ENCODE assay signal across 31 cellular contexts in genomic region chr6:161305860-161306259, GRCh38.
"Had no signal": no experiment of that assay in that cellular context is flagged by ENCODE, and none has a peak within 500 bp of the region (broad histone marks: within the 10 kb centered on the region; RNA-seq: fewer than 3 reads in every experiment).

No MANE protein-coding gene starts in this region.

- H3K4me1 Mint-ChIP-seq: activated CD4-positive, alpha-beta T cell treated with anti-CD3 and anti-CD28 coated beads for 36 hours; activated CD4-positive, alpha-beta T cell treated with anti-CD3 and anti-CD28 coated beads, Interleukin-2, amount 10 ng/mL, durations not matched to agents 24 days and 14 days; activated naive CD4-positive, alpha-beta T cell treated with anti-CD3 and anti-CD28 coated beads, Interleukin-2, amount 50 U/mL, for 24 hours; activated naive CD8-positive, alpha-beta T cell treated with anti-CD3 and anti-CD28 coated beads for 36 hours; activated naive CD8-positive, alpha-beta T cell treated with anti-CD3 and anti-CD28 coated beads, Interleukin-2, amount 50 U/mL, for 24 hours had no signal

- DNase-seq: activated CD4-positive, alpha-beta memory T cell treated with anti-CD3 and anti-CD28 coated beads for 36 hours; activated CD4-positive, alpha-beta T cell treated with anti-CD3 and anti-CD28 coated beads for 36 hours; activated CD4-positive, alpha-beta T cell treated with anti-CD3 and anti-CD28 coated beads, Interleukin-2, amount 10 ng/mL, durations not matched to agents 24 days and 14 days; activated CD4-positive, CD25-positive, alpha-beta regulatory T cell; activated CD4-positive, CD25-positive, alpha-beta regulatory T cell treated with anti-CD3 and anti-CD28 coated beads, Interleukin-2, amount 50 U/mL, for 72 hours; activated CD8-positive, alpha-beta memory T cell treated with anti-CD3 and anti-CD28 coated beads, Interleukin-2, amount 10 ng/mL, durations not matched to agents 7 days and 5 days; activated CD8-positive, alpha-beta memory T cell treated with anti-CD3 and anti-CD28 coated beads, Interleukin-2, amount 50 U/mL, for 4 hours; activated CD8-positive, alpha-beta T cell treated with anti-CD3 and anti-CD28 coated beads, Interleukin-2, amount 10 ng/mL, durations not matched to agents 7 days and 5 days; activated effector memory CD4-positive, alpha-beta T cell treated with anti-CD3 and anti-CD28 coated beads, Interleukin-2, amount 50 U/mL, for 16 hours; activated naive CD4-positive, alpha-beta T cell treated with anti-CD3 and anti-CD28 coated beads for 36 hours; activated naive CD8-positive, alpha-beta T cell treated with anti-CD3 and anti-CD28 coated beads for 36 hours; activated naive CD8-positive, alpha-beta T cell treated with anti-CD3 and anti-CD28 coated beads, Interleukin-2, amount 50 U/mL, for 24 hours; activated T-cell treated with anti-CD3 and anti-CD28 coated beads, Interleukin-2, amount 50 U/mL, for 1 hour; activated T-cell treated with anti-CD3 and anti-CD28 coated beads, Interleukin-2, amount 50 U/mL, for 48 hours; adrenal gland; aorta; body of pancreas; central memory CD4-positive, alpha-beta T cell; cerebellar nuclear complex; colonic mucosa; effector memory CD8-positive, alpha-beta T cell; erythroblast; esophagus squamous epithelium; foreskin melanocyte; T1000 had no signal

- H3K27ac ChIP-seq: adrenal gland, body of pancreas, colonic mucosa, esophagus squamous epithelium, gastroesophageal sphincter had no signal

- H3K9me3 ChIP-seq: adrenal gland, body of pancreas, colonic mucosa, esophagus squamous epithelium, gastroesophageal sphincter had no signal

- H3K4me1 ChIP-seq: adrenal gland, body of pancreas, colonic mucosa, gastroesophageal sphincter had no signal

- H3K27me3 ChIP-seq: adrenal gland, body of pancreas, colonic mucosa, esophagus squamous epithelium, gastroesophageal sphincter had no signal

- H3K4me3 ChIP-seq: adrenal gland, body of pancreas, colonic mucosa, esophagus squamous epithelium, gastroesophageal sphincter had no signal

- H3K4me3 Mint-ChIP-seq: activated CD4-positive, alpha-beta memory T cell treated with anti-CD3 and anti-CD28 coated beads for 36 hours; activated CD4-positive, alpha-beta T cell treated with anti-CD3 and anti-CD28 coated beads for 36 hours; activated CD4-positive, alpha-beta T cell treated with anti-CD3 and anti-CD28 coated beads, Interleukin-2, amount 10 ng/mL, durations not matched to agents 24 days and 14 days; activated CD8-positive, alpha-beta memory T cell treated with anti-CD3 and anti-CD28 coated beads, Interleukin-2, amount 10 ng/mL, durations not matched to agents 7 days and 5 days; activated CD8-positive, alpha-beta T cell treated with anti-CD3 and anti-CD28 coated beads, Interleukin-2, amount 10 ng/mL, durations not matched to agents 7 days and 5 days; activated naive CD4-positive, alpha-beta T cell treated with anti-CD3 and anti-CD28 coated beads for 36 hours; activated naive CD4-positive, alpha-beta T cell treated with anti-CD3 and anti-CD28 coated beads, Interleukin-2, amount 50 U/mL, for 24 hours; activated naive CD8-positive, alpha-beta T cell treated with anti-CD3 and anti-CD28 coated beads for 36 hours; activated naive CD8-positive, alpha-beta T cell treated with anti-CD3 and anti-CD28 coated beads, Interleukin-2, amount 50 U/mL, for 24 hours; activated T-helper 1 cell treated with anti-CD3 and anti-CD28 coated beads, Interleukin-12 subunit alpha, Interleukin-12 subunit beta, Interleukin-2, Interleukin-4 antibody, amounts not matched to agents 30 ng/mL and 10 ng/mL and 1 ng/mL, durations not matched to agents 14 hours and 24 hours and 36 hours; effector memory CD8-positive, alpha-beta T cell; T-helper 1 cell treated with Interleukin-12 subunit alpha and Interleukin-12 subunit beta and Interleukin-4 antibody, amounts not matched to agents 30 μg/mL and 1 μg/mL, for 36 hours; T-helper 2 cell treated with Interferon-gamma antibody and Interleukin-4, amounts not matched to agents 5 μg/mL and 100 μg/mL, for 36 hours had no signal

- H3K36me3 ChIP-seq: adrenal gland, colonic mucosa, esophagus squamous epithelium, gastroesophageal sphincter had no signal

- H3K27me3 Mint-ChIP-seq: activated CD4-positive, alpha-beta T cell treated with anti-CD3 and anti-CD28 coated beads for 36 hours; activated CD8-positive, alpha-beta memory T cell treated with anti-CD3 and anti-CD28 coated beads, Interleukin-2, amount 10 ng/mL, durations not matched to agents 7 days and 5 days; activated naive CD4-positive, alpha-beta T cell treated with anti-CD3 and anti-CD28 coated beads, Interleukin-2, amount 50 U/mL, for 24 hours; activated naive CD8-positive, alpha-beta T cell treated with anti-CD3 and anti-CD28 coated beads, Interleukin-2, amount 50 U/mL, for 24 hours had no signal

- H3K27ac Mint-ChIP-seq: activated CD4-positive, alpha-beta memory T cell treated with anti-CD3 and anti-CD28 coated beads for 36 hours; activated CD4-positive, alpha-beta T cell treated with anti-CD3 and anti-CD28 coated beads for 36 hours; activated CD4-positive, alpha-beta T cell treated with anti-CD3 and anti-CD28 coated beads, Interleukin-2, amount 10 ng/mL, durations not matched to agents 24 days and 14 days; activated CD8-positive, alpha-beta memory T cell treated with anti-CD3 and anti-CD28 coated beads, Interleukin-2, amount 10 ng/mL, durations not matched to agents 7 days and 5 days; activated CD8-positive, alpha-beta T cell treated with anti-CD3 and anti-CD28 coated beads, Interleukin-2, amount 10 ng/mL, durations not matched to agents 7 days and 5 days; activated naive CD4-positive, alpha-beta T cell treated with anti-CD3 and anti-CD28 coated beads for 36 hours; activated naive CD4-positive, alpha-beta T cell treated with anti-CD3 and anti-CD28 coated beads, Interleukin-2, amount 50 U/mL, for 24 hours; activated naive CD8-positive, alpha-beta T cell treated with anti-CD3 and anti-CD28 coated beads for 36 hours; activated naive CD8-positive, alpha-beta T cell treated with anti-CD3 and anti-CD28 coated beads, Interleukin-2, amount 50 U/mL, for 24 hours; activated T-helper 1 cell treated with anti-CD3 and anti-CD28 coated beads, Interleukin-12 subunit alpha, Interleukin-12 subunit beta, Interleukin-2, Interleukin-4 antibody, amounts not matched to agents 30 ng/mL and 10 ng/mL and 1 ng/mL, durations not matched to agents 14 hours and 24 hours and 36 hours; activated T-helper 2 cell treated with anti-CD3 and anti-CD28 coated beads, Interferon-gamma antibody, Interleukin-2, Interleukin-4, amounts not matched to agents 10 μg/mL and 5 μg/mL and 100 μg/mL, durations not matched to agents 14 hours and 24 hours and 36 hours; effector memory CD8-positive, alpha-beta T cell; T-helper 1 cell treated with Interleukin-12 subunit alpha and Interleukin-12 subunit beta and Interleukin-4 antibody, amounts not matched to agents 30 μg/mL and 1 μg/mL, for 36 hours; T-helper 2 cell treated with Interferon-gamma antibody and Interleukin-4, amounts not matched to agents 5 μg/mL and 100 μg/mL, for 36 hours had no signal

- H3K9me3 Mint-ChIP-seq: activated CD4-positive, alpha-beta memory T cell treated with anti-CD3 and anti-CD28 coated beads for 36 hours; activated CD4-positive, alpha-beta T cell treated with anti-CD3 and anti-CD28 coated beads, Interleukin-2, amount 10 ng/mL, durations not matched to agents 24 days and 14 days; activated naive CD4-positive, alpha-beta T cell treated with anti-CD3 and anti-CD28 coated beads for 36 hours; activated naive CD4-positive, alpha-beta T cell treated with anti-CD3 and anti-CD28 coated beads, Interleukin-2, amount 50 U/mL, for 24 hours; activated naive CD8-positive, alpha-beta T cell treated with anti-CD3 and anti-CD28 coated beads for 36 hours; activated naive CD8-positive, alpha-beta T cell treated with anti-CD3 and anti-CD28 coated beads, Interleukin-2, amount 50 U/mL, for 24 hours; activated T-helper 1 cell treated with anti-CD3 and anti-CD28 coated beads, Interleukin-12 subunit alpha, Interleukin-12 subunit beta, Interleukin-2, Interleukin-4 antibody, amounts not matched to agents 30 ng/mL and 10 ng/mL and 1 ng/mL, durations not matched to agents 14 hours and 24 hours and 36 hours; activated T-helper 2 cell treated with anti-CD3 and anti-CD28 coated beads, Interferon-gamma antibody, Interleukin-2, Interleukin-4, amounts not matched to agents 10 μg/mL and 5 μg/mL and 100 μg/mL, durations not matched to agents 14 hours and 24 hours and 36 hours; effector memory CD8-positive, alpha-beta T cell; T-helper 1 cell treated with Interleukin-12 subunit alpha and Interleukin-12 subunit beta and Interleukin-4 antibody, amounts not matched to agents 30 μg/mL and 1 μg/mL, for 36 hours; T-helper 2 cell treated with Interferon-gamma antibody and Interleukin-4, amounts not matched to agents 5 μg/mL and 100 μg/mL, for 36 hours had no signal

- H3K36me3 Mint-ChIP-seq: activated CD4-positive, alpha-beta memory T cell treated with anti-CD3 and anti-CD28 coated beads for 36 hours; activated CD8-positive, alpha-beta memory T cell treated with anti-CD3 and anti-CD28 coated beads, Interleukin-2, amount 10 ng/mL, durations not matched to agents 7 days and 5 days; activated naive CD4-positive, alpha-beta T cell treated with anti-CD3 and anti-CD28 coated beads, Interleukin-2, amount 50 U/mL, for 24 hours; activated naive CD8-positive, alpha-beta T cell treated with anti-CD3 and anti-CD28 coated beads for 36 hours had no signal
